ENCODE assay signal across 25 cellular contexts in the genomic region with DNA sequence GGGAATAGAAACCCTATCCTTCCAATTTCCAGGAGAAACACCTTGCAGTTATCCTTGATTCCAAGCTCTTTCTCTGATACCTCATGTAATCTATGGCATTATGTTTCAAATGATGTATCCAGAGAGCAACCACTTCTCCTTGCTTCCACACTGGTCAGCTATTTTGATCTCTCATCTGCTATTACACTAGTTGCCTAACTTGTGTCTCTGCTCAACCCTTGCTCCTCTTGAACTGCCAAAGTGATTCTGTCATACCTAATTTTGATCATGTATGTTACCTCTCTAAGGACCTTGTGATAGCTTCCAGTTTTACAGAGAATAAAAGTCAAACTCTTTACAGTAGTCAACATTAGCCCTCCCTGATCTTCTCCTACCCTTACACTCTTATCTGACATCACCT.
"Had no signal": no experiment of that assay in that cellular context is flagged by ENCODE, and none has a peak within 500 bp of the region (broad histone marks: within the 10 kb centered on the region; RNA-seq: fewer than 3 reads in every experiment).

No MANE protein-coding gene starts in this region.

- H3K27ac ChIP-seq: colonic mucosa, epithelial cell of prostate, esophagus squamous epithelium, gastrocnemius medialis, heart right ventricle, left lung, lower lobe of right lung had no signal

- ATAC-seq: effector memory CD8-positive, alpha-beta T cell; esophagus mucosa; left cardiac atrium; left lung; lower lobe of right lung had no signal

- H3K27me3 ChIP-seq: colonic mucosa, esophagus squamous epithelium, gastrocnemius medialis, heart right ventricle, left lung had no signal

- H3K9me3 ChIP-seq: colonic mucosa, esophagus squamous epithelium, gastrocnemius medialis, heart right ventricle, left lung, lower lobe of right lung had no signal

- H3K4me1 ChIP-seq: colonic mucosa, esophagus squamous epithelium, gastrocnemius medialis, heart right ventricle, left lung, lower lobe of right lung had no signal

- H3K4me3 ChIP-seq: colonic mucosa, esophagus squamous epithelium, gastrocnemius medialis, heart right ventricle, left lung, lower lobe of right lung had no signal

- H3K36me3 ChIP-seq: colonic mucosa, esophagus squamous epithelium, gastrocnemius medialis, heart right ventricle, left lung, lower lobe of right lung had no signal

- DNase-seq: colonic mucosa; cortex of kidney; effector CD8-positive, alpha-beta T cell; effector memory CD8-positive, alpha-beta T cell; endodermal cell; erythroblast; esophagus squamous epithelium; foreskin fibroblast; foreskin melanocyte; gastrocnemius medialis; glutamatergic neuron; head of caudate nucleus; heart right ventricle; hippocampal formation; left cardiac atrium; left lung; lower lobe of right lung; mammary epithelial cell; midbrain; naive B cell had no signal

- FAIRE-seq: endometrium, islet of Langerhans, keratinocyte had no signal
